21 cellular contexts compared by ENCODE assay signal in genomic region chr10:87603769-87604168, GRCh38. TPM values are rescaled to one million over a fixed set of nuclear protein-coding genes. Genes with fewer than 3 reads are reported as not detected.
DNase-seq lines count a peak whose midpoint lies in the region; TF ChIP-seq lines count a peak whose summit lies in the region.
"Had no signal": no experiment of that assay in that cellular context is flagged by ENCODE, and none has a peak within 500 bp of the region (broad histone marks: within the 10 kb centered on the region; RNA-seq: fewer than 3 reads in every experiment).

No MANE protein-coding gene starts in this region.

- no peak overlapping the region for H3K18ac ChIP-seq in mesenchymal stem cell (ENCODE audit: low read depth in 1 of 2, low read length in 2 of 2)

- H3K14ac ChIP-seq in mesenchymal stem cell (ENCODE audit: low read length in 2 of 2) = no peak overlapping the region

- no peak overlapping the region for H2AK5ac ChIP-seq in mesenchymal stem cell (ENCODE audit: low read length, severe bottlenecking)

- H3K4ac ChIP-seq in mesenchymal stem cell (ENCODE audit: low read depth in 1 of 2, low read length in 2 of 2) = no peak overlapping the region

- H3K4me2 ChIP-seq in mesenchymal stem cell (ENCODE audit: low read length, poor library complexity, severe bottlenecking) = no peak overlapping the region
- H3K4me2 ChIP-seq: PC-9 had no signal

- H2BK120ac ChIP-seq in mesenchymal stem cell (ENCODE audit: low read depth, low read length) = no peak overlapping the region

- H3K36me3 Mint-ChIP-seq in endodermal cell (ENCODE audit: low read depth) = no peaks in the 10 kb centered on the region
- H3K36me3 Mint-ChIP-seq: CD14-positive monocyte had no signal

- no peak for TF ChIP-seq CTCF in endodermal cell (conservative IDR thresholded peaks at IDR 0.05)

- peak; percentile 39 for DNase-seq in AG20443 (ENCODE audit: low spot score)
- DNase-seq in adipocyte (ENCODE audit: low read depth) = no peak
- DNase-seq in endodermal cell = no peak
- no peak for DNase-seq in mesenchymal stem cell
- DNase-seq in CD1c-positive myeloid dendritic cell (ENCODE audit: extremely low spot score) = no peak
- no peak for DNase-seq in DMS114 treated with DMSO at 0.1 percent for 48 hours (lab: John Stamatoyannopoulos, UW; ENCODE audit: unreplicated experiment)
- DNase-seq in H4 (ENCODE audit: low spot score) = no peak
- no peak for DNase-seq in SHP77 treated with DMSO at 0.1 percent for 48 hours (lab: John Stamatoyannopoulos, UW)
- DNase-seq: BE2C; H9; IMR-90; KG1; NCI-H2029; NCI-H446 treated with DMSO at 0.1 percent for 48 hours; NCI-H526; NCI-H82; NK-92 treated with Interleukin-12 subunit alpha and Interleukin-12 subunit beta, amount 100 ng/mL, for 24 hours; PC-9 had no signal

- no peaks in the 10 kb centered on the region for H3K79me1 ChIP-seq in mesenchymal stem cell (replicated peaks; ENCODE audit: low read length, poor library complexity, severe bottlenecking)

- H3K27ac ChIP-seq in endodermal cell (ENCODE audit: low read depth, low read length) (no peak overlapping the region), mesenchymal stem cell (ENCODE audit: low read length, poor library complexity, severe bottlenecking) (no peak overlapping the region)
- H3K27ac ChIP-seq: PC-9 had no signal

- 93 to 95% methylated on average over 4 of the region's 4 CpGs for WGBS in endodermal cell (ENCODE audit: insufficient coverage in 1 of 2, insufficient read length in 1 of 2), 2 experiments
- 95% methylated on average over 3 of the region's 4 CpGs for WGBS in mesenchymal stem cell

- H3K4me1 ChIP-seq in adipocyte (ENCODE audit: control insufficient read depth, insufficient read depth, low read length) = peaks cover 37% of the 10 kb centered on the region
- no peaks in the 10 kb centered on the region for H3K4me1 ChIP-seq in endodermal cell (ENCODE audit: control insufficient read depth, insufficient read depth, low read length)
- no peaks in the 10 kb centered on the region for H3K4me1 ChIP-seq in mesenchymal stem cell (ENCODE audit: control insufficient read depth, insufficient read depth, low read depth, low read length)
- H3K4me1 ChIP-seq: BE2C had no signal

- H3K9me3 ChIP-seq in adipocyte (ENCODE audit: control insufficient read depth, low read length) (no peaks in the 10 kb centered on the region), endodermal cell (ENCODE audit: control insufficient read depth, low read length) (no peaks in the 10 kb centered on the region), mesenchymal stem cell (ENCODE audit: control insufficient read depth, low read length) (no peaks in the 10 kb centered on the region)
- H3K9me3 ChIP-seq: BE2C, MG63, SJSA1 had no signal

- H3K4me1 Mint-ChIP-seq in endodermal cell = peaks cover 32% of the 10 kb centered on the region

- peak overlapping the region; percentile 66 for H3K9ac ChIP-seq in adipocyte (ENCODE audit: low read length)
- no peak overlapping the region for H3K9ac ChIP-seq in endodermal cell (ENCODE audit: extremely low read depth, low read length, poor library complexity, severe bottlenecking)
- peak overlapping the region; percentile 42 for H3K9ac ChIP-seq in mesenchymal stem cell (ENCODE audit: low read length)

- no peaks in the 10 kb centered on the region for H3K27me3 Mint-ChIP-seq in endodermal cell (ENCODE audit: insufficient read depth)

- no peak overlapping the region for H4K91ac ChIP-seq in mesenchymal stem cell (ENCODE audit: low read length)

- H2BK15ac ChIP-seq in mesenchymal stem cell (ENCODE audit: low read depth, poor library complexity, severe bottlenecking) = no peak overlapping the region

- no peak overlapping the region for H3K23ac ChIP-seq in mesenchymal stem cell (ENCODE audit: low read length in 2 of 2)

- H3K9me3 Mint-ChIP-seq in endodermal cell = no peaks in the 10 kb centered on the region

- H2AFZ ChIP-seq in mesenchymal stem cell (ENCODE audit: low read depth, low read length) = no peak overlapping the region
- H2AFZ ChIP-seq: PC-9 had no signal

- H2BK5ac ChIP-seq in mesenchymal stem cell (ENCODE audit: low read depth, low read length, poor library complexity, severe bottlenecking) = no peak overlapping the region

- no peak overlapping the region for H3K4me3 ChIP-seq in adipocyte (ENCODE audit: low read length)
- H3K4me3 ChIP-seq in endodermal cell (ENCODE audit: low read length) = no peak overlapping the region
- no peak overlapping the region for H3K4me3 ChIP-seq in mesenchymal stem cell (ENCODE audit: insufficient read depth in 1 of 2, low read depth in 1 of 2, low read length in 2 of 2)
- H3K4me3 ChIP-seq: MG63, PC-9, SJSA1 had no signal

- no peak overlapping the region for H3K4me3 Mint-ChIP-seq in endodermal cell
- H3K4me3 Mint-ChIP-seq: CD14-positive monocyte, H9 had no signal

- H3K27ac Mint-ChIP-seq in endodermal cell = peak overlapping the region; percentile 6
- H3K27ac Mint-ChIP-seq: CD14-positive monocyte had no signal

- H3K27me3 ChIP-seq in adipocyte (replicated peaks; ENCODE audit: control insufficient read depth, insufficient read depth, low read length) (no peaks in the 10 kb centered on the region), endodermal cell (ENCODE audit: control insufficient read depth, insufficient read depth, low read length, poor library complexity, severe bottlenecking) (no peaks in the 10 kb centered on the region), mesenchymal stem cell (ENCODE audit: control insufficient read depth in 1 of 2, insufficient read depth in 1 of 2, low read length in 2 of 2) (no peaks in the 10 kb centered on the region)
- H3K27me3 ChIP-seq: BE2C, MG63, SJSA1 had no signal

- H3K36me3 ChIP-seq in adipocyte (ENCODE audit: control insufficient read depth, insufficient read depth, low read length, severe bottlenecking) = no peaks in the 10 kb centered on the region
- H3K36me3 ChIP-seq in endodermal cell (ENCODE audit: control insufficient read depth, insufficient read depth, low read length) = no peaks in the 10 kb centered on the region
- no peaks in the 10 kb centered on the region for H3K36me3 ChIP-seq in mesenchymal stem cell (ENCODE audit: control insufficient read depth in 1 of 2, insufficient read depth in 2 of 2, low read depth in 1 of 2, low read length in 2 of 2)
- H3K36me3 ChIP-seq: BE2C, MG63, SJSA1 had no signal

- H4K8ac ChIP-seq in mesenchymal stem cell (ENCODE audit: low read length) = no peak overlapping the region

- no peak overlapping the region for H2BK12ac ChIP-seq in mesenchymal stem cell (ENCODE audit: low read length in 2 of 2)

RNA-seq across cellular contexts. Expression of gene PAPSS2, which starts 55.9 kb away (rescaled TPM):
- 10 to 100 TPM; 15.7 to 20.2 TPM for total RNA-seq in endodermal cell
- polyA plus RNA-seq in endodermal cell (2013, experiment 1 of 2) = 4.0 TPM
- 3.6 TPM for polyA plus RNA-seq in endodermal cell (2013, experiment 2 of 2)
- 79.7 TPM for polyA plus RNA-seq in mesenchymal stem cell (2013, experiment 1 of 2)
- polyA plus RNA-seq in mesenchymal stem cell (2013, experiment 2 of 2) = 80.1 TPM
- total RNA-seq in H4 (2014; rRNA removed; shearing (Covaris generic)) = 0.17 TPM in 1 of 2 replicates, not detected in the other

Comparison
In these comparisons a context has a peak if more than half of its experiments do, and no peak if none do; other contexts are left out.
1. RNA of gene PAPSS2, which starts 55.9 kb away (total RNA-seq): 15.7 to 20.2 TPM in endodermal cell; 0.17 TPM in H4; every median in the first group is over 10 times any median in the second.